ENCODE assay signal across 8 cellular contexts in genomic region chr15:64681424-64682024, GRCh38.
A peak's percentile ranks its signal among the peaks of the same experiment; 100 is the strongest.
DNase-seq lines count a peak whose midpoint lies in the region; ATAC-seq and TF ChIP-seq lines count a peak whose summit lies in the region.

No MANE protein-coding gene starts in this region.

- BruUV-seq in Panc1 (replicated peaks; lab: Mats Ljungman, UMichigan) = no TSS peak

- H3K9ac ChIP-seq in DND-41 (ENCODE audit: low read depth, low read length) = no peak overlapping the region

- WGBS in lung, 2 donors = 62 to 82% methylated on average over 9 of the region's 9 CpGs

- TF ChIP-seq CTCF in DND-41 (IDR thresholded peaks at IDR 0.05; ENCODE audit: borderline replicate concordance, extremely low read depth, low read length, poor library complexity, severe bottlenecking) (peak; percentile 54), Panc1 (IDR thresholded peaks at IDR 0.05) (peak; percentile 88), dorsolateral prefrontal cortex (IDR thresholded peaks at IDR 0.05 in 54 of 56, conservative IDR thresholded peaks at IDR 0.05 in 2 of 56; ENCODE audit: low read depth in 1 of 56, partially characterized antibody in 56 of 56) (peak; percentile 65 to 93 (median 86)), lung (IDR thresholded peaks at IDR 0.05; ENCODE audit: control extremely low read depth, extremely low read depth) (peak; percentile 64)

- no peak overlapping the region for H2AFZ ChIP-seq in DND-41 (ENCODE audit: low read depth, low read length)

- POLR2A ChIA-PET in Panc1 (lab: Charles Lee) = no interaction called here

- in situ Hi-C loops in Panc1 (cut with HindIII; ENCODE audit: low pct_unique_long_range_greater_than_20kb, low sequenced_read_pairs) = no loop called here

- H3K79me2 ChIP-seq in DND-41 (ENCODE audit: insufficient read depth, low read length) = no peaks in the 10 kb centered on the region

- no peak overlapping the region for H3K4me2 ChIP-seq in DND-41 (ENCODE audit: insufficient read depth, low read length)

- H4K20me1 ChIP-seq in DND-41 (ENCODE audit: insufficient read depth, low read length) = 0 out of 2 replicates have a peak, but pooled peaks cover 3% of the 10 kb centered on the region

- peaks cover 86% of the 10 kb centered on the region for H3K36me3 ChIP-seq in DND-41 (ENCODE audit: insufficient read depth, low read length)
- H3K36me3 ChIP-seq in Panc1 (ENCODE audit: control insufficient read depth, insufficient read depth, low read length) = peaks cover 9% of the 10 kb centered on the region; the same call in 1 of the 2 replicates
- H3K36me3 ChIP-seq in lung (ENCODE audit: control insufficient read depth in 2 of 2, insufficient read depth in 2 of 2, low read length in 2 of 2) = peaks cover 20 to 56% of the 10 kb centered on the region in 2 donors
- peaks cover 62% of the 10 kb centered on the region for H3K36me3 ChIP-seq in effector memory CD4-positive, alpha-beta T cell (ENCODE audit: control insufficient read depth, insufficient read depth, low read length)

- CTCF ChIA-PET in Panc1 (lab: Charles Lee) = interaction anchor here (0.6 kb wide), 2 partner anchors 230 to 236 kb away, joined by 4 to 13 read pairs; partner anchors contain the start of gene ANKDD1A

- peak; percentile 53; the same call in 1 of the 3 replicates for ATAC-seq in DND-41 (ENCODE audit: insufficient read depth, low read depth)
- peak; percentile 94 for ATAC-seq in Panc1
- ATAC-seq in lung (ENCODE audit: insufficient read depth, low FRiP score) = peak; percentile 71
- ATAC-seq in HG02610 (IDR thresholded peaks at IDR 0.05; ENCODE audit: unreplicated experiment) = no peak
- no peak for ATAC-seq in HG02852 (IDR thresholded peaks at IDR 0.05; ENCODE audit: unreplicated experiment)

- H3K4me1 ChIP-seq in DND-41 (ENCODE audit: insufficient read depth, low read length) = no peaks in the 10 kb centered on the region
- 0 out of 2 replicates have a peak, but pooled peaks cover 6% of the 10 kb centered on the region for H3K4me1 ChIP-seq in Panc1 (ENCODE audit: control insufficient read depth, insufficient read depth, low read length)
- H3K4me1 ChIP-seq in lung (ENCODE audit: control insufficient read depth in 2 of 2, insufficient read depth in 2 of 2, low read length in 2 of 2) = no peaks in the 10 kb centered on the region
- H3K4me1 ChIP-seq in effector memory CD4-positive, alpha-beta T cell (ENCODE audit: control insufficient read depth, insufficient read depth, low read length, poor library complexity, severe bottlenecking) = no peaks in the 10 kb centered on the region

- peak; percentile 16 for DNase-seq in DND-41
- DNase-seq in HUDEP-2 (lab: John Stamatoyannopoulos, UW; ENCODE audit: unreplicated experiment in 76 of 76) = peak in 66 of 76 experiments; percentile 6 to 82 (median 48)
- peak; percentile 32 for DNase-seq in Panc1 (ENCODE audit: low read depth, low spot score)
- peak in 6 of 10 donors; percentile 26 to 63 (median 49) for DNase-seq in dorsolateral prefrontal cortex
- peak; percentile 46 for DNase-seq in lung (ENCODE audit: low spot score)
- no peak for DNase-seq in effector memory CD4-positive, alpha-beta T cell

- H3K4me3 ChIP-seq in DND-41 (ENCODE audit: low read depth in 1 of 2, low read length in 2 of 2) = no peak overlapping the region
- no peak overlapping the region for H3K4me3 ChIP-seq in Panc1 (ENCODE audit: low read depth in 2 of 2, low read length in 2 of 2)
- no peak overlapping the region for H3K4me3 ChIP-seq in dorsolateral prefrontal cortex
- H3K4me3 ChIP-seq in lung = no peak overlapping the region
- H3K4me3 ChIP-seq in effector memory CD4-positive, alpha-beta T cell (ENCODE audit: insufficient read depth, low read depth, low read length, poor library complexity, severe bottlenecking) = no peak overlapping the region

- H3K9me3 ChIP-seq in DND-41 (ENCODE audit: insufficient read depth, low read length, severe bottlenecking) (no peaks in the 10 kb centered on the region), Panc1 (ENCODE audit: control insufficient read depth, insufficient read depth, low read depth, low read length) (no peaks in the 10 kb centered on the region), lung (ENCODE audit: control insufficient read depth in 2 of 2, insufficient read depth in 1 of 2, low read length in 1 of 2) (no peaks in the 10 kb centered on the region)
- no peaks in the 10 kb centered on the region for H3K9me3 ChIP-seq in effector memory CD4-positive, alpha-beta T cell (ENCODE audit: control insufficient read depth, low read length)

- no peaks in the 10 kb centered on the region for H3K27me3 ChIP-seq in DND-41 (ENCODE audit: insufficient read depth, low read length, poor library complexity)
- no peaks in the 10 kb centered on the region for H3K27me3 ChIP-seq in Panc1 (ENCODE audit: control insufficient read depth, insufficient read depth, low read length)
- H3K27me3 ChIP-seq in dorsolateral prefrontal cortex = no peaks in the 10 kb centered on the region
- no peaks in the 10 kb centered on the region for H3K27me3 ChIP-seq in lung (ENCODE audit: control insufficient read depth, insufficient read depth)
- no peaks in the 10 kb centered on the region for H3K27me3 ChIP-seq in effector memory CD4-positive, alpha-beta T cell (replicated peaks; ENCODE audit: control insufficient read depth, insufficient read depth, low read length, poor library complexity, severe bottlenecking)

- intact Hi-C loops in Panc1 (cut with micrococcal nuclease; ENCODE audit: unreplicated experiment) (loop anchor here (10.0 kb wide), 2 partner anchors 227 to 257 kb away; no protein-coding TSS in a partner anchor), dorsolateral prefrontal cortex (cut with DNase I) (loop anchor here (1.0 to 10.0 kb wide), 5 partner anchors 226 to 519 kb away; partner anchors contain the start of gene PPIB (in 2 of the 2))

- no peak overlapping the region for H3K27ac ChIP-seq in DND-41 (ENCODE audit: low read length)
- no peak overlapping the region for H3K27ac ChIP-seq in Panc1 (ENCODE audit: low read length)
- H3K27ac ChIP-seq in dorsolateral prefrontal cortex = peak overlapping the region in 24 of 59 donors; percentile 5 to 61 (median 34)
- H3K27ac ChIP-seq in lung (ENCODE audit: low read depth in 1 of 2, low read length in 1 of 2) = no peak overlapping the region
- H3K27ac ChIP-seq in effector memory CD4-positive, alpha-beta T cell (ENCODE audit: insufficient read depth, low read length, poor library complexity, severe bottlenecking) = no peak overlapping the region

Comparison
In these comparisons a context has a peak if more than half of its experiments do, and no peak if none do; other contexts are left out.
1. ATAC-seq: peak in DND-41 (single experiment), Panc1 (single experiment) and lung (single experiment); none in HG02610 (single experiment) and HG02852 (single experiment).
2. DNase-seq: peak in DND-41 (single experiment), HUDEP-2 (66 of 76), Panc1 (single experiment), dorsolateral prefrontal cortex (6 of 10) and lung (single experiment); none in effector memory CD4-positive, alpha-beta T cell (0 of 3).
3. Peak in every context shown above with its lines, with median percentiles within 50 percentile points of each other: CTCF ChIP-seq.